10 cellular contexts compared by ENCODE assay signal in genomic region chr16:85473909-85474640, GRCh38.
DNase-seq lines count a peak whose midpoint lies in the region; ATAC-seq and TF ChIP-seq lines count a peak whose summit lies in the region.
"Had no signal": no experiment of that assay in that cellular context is flagged by ENCODE, and none has a peak within 500 bp of the region (broad histone marks: within the 10 kb centered on the region; RNA-seq: fewer than 3 reads in every experiment).

No MANE protein-coding gene starts in this region.

- no peaks in the 10 kb centered on the region for H3K36me3 ChIP-seq in parathyroid adenoma (ENCODE audit: control insufficient read depth, insufficient read depth, low read length)
- H3K36me3 ChIP-seq: spleen had no signal

- no peak overlapping the region for H2AFZ ChIP-seq in parathyroid adenoma

- no peaks in the 10 kb centered on the region for H3K27me3 ChIP-seq in parathyroid adenoma (ENCODE audit: control insufficient read depth, insufficient read depth, low read length)
- H3K27me3 ChIP-seq: spleen had no signal

- H3K4me1 ChIP-seq in parathyroid adenoma: peaks cover 19% of the 10 kb centered on the region

- no peak overlapping the region for H3K9ac ChIP-seq in parathyroid adenoma

- peak; percentile 34 for DNase-seq in DMS79 (lab: John Stamatoyannopoulos, UW)
- peak; percentile 50 for DNase-seq in NCI-H1092 treated with DMSO at 0.1 percent for 48 hours (lab: John Stamatoyannopoulos, UW)
- DNase-seq in cerebellum (ENCODE audit: low spot score): peak; percentile 26
- DNase-seq in NK-92 treated with Interleukin-12 subunit alpha and Interleukin-12 subunit beta, amount 100 ng/mL, for 24 hours (lab: John Stamatoyannopoulos, UW): no peak
- no peak for DNase-seq in OCI-M2 (lab: John Stamatoyannopoulos, UW; ENCODE audit: unreplicated experiment)
- DNase-seq in NCI-H2196 treated with DMSO at 0.1 percent for 48 hours (lab: John Stamatoyannopoulos, UW; ENCODE audit: unreplicated experiment): no peak
- DNase-seq: activated gamma-delta T cell, spleen had no signal

- H3K4me3 ChIP-seq in parathyroid adenoma (ENCODE audit: low read depth, low read length): no peak overlapping the region
- H3K4me3 ChIP-seq: spleen had no signal

- no peak for ATAC-seq in HG03460 (IDR thresholded peaks at IDR 0.05; ENCODE audit: unreplicated experiment)

- H3K4me2 ChIP-seq in parathyroid adenoma (ENCODE audit: low read length): no peak overlapping the region

- H3K9me3 ChIP-seq in parathyroid adenoma (ENCODE audit: control insufficient read depth, low read length): no peaks in the 10 kb centered on the region
- H3K9me3 ChIP-seq: spleen had no signal

- peaks cover 72% of the 10 kb centered on the region for H3K79me2 ChIP-seq in parathyroid adenoma

- TF ChIP-seq CTCF in parathyroid adenoma (IDR thresholded peaks at IDR 0.05): peak; percentile 22

- no peak overlapping the region for H3K27ac ChIP-seq in parathyroid adenoma
- H3K27ac ChIP-seq: spleen had no signal

Comparison
In these comparisons a context has a peak if more than half of its experiments do, and no peak if none do; other contexts are left out.
1. DNase-seq: peak in DMS79 (single experiment), NCI-H1092 treated with DMSO at 0.1 percent for 48 hours (single experiment) and cerebellum (single experiment); none in NK-92 treated with Interleukin-12 subunit alpha and Interleukin-12 subunit beta, amount 100 ng/mL, for 24 hours (single experiment), OCI-M2 (single experiment) and NCI-H2196 treated with DMSO at 0.1 percent for 48 hours (single experiment).